14 cellular contexts compared by ENCODE assay signal in the genomic region with DNA sequence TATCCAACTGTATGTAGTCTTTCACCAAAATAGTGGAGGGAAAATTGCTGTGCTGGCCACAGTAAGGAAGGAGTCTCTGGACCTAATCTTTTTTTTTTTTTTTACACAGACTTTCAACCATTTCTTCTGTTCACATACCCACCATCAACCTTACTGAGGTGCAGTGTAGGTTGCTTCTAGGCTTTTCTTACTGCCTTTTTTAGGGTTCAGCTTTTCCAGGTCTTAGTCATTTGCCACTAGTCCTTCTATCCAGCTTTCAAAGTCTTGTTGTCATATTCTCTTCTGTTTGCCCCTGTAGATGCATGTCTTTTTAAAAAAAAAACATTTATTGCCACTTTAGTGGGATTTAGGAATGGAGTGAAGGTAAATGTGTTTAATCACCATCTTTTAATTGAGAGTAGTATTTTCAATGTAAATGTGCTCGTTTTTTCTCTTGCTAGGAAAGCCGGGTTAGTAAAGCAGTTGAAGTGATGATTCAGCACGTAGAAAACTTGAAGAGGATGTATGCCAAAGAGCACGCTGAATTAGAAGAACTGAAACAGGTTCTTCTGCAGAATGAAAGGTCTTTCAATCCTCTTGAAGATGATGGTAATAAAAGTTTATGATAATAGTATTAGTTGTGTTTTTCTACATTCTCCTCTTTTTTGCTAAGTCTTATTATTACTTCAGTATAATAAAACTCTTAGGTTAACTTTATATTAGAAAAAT.
DNase-seq lines count a peak whose midpoint lies in the region; ATAC-seq, FAIRE-seq and TF ChIP-seq lines count a peak whose summit lies in the region.
"Had no signal": no experiment of that assay in that cellular context is flagged by ENCODE, and none has a peak within 500 bp of the region (broad histone marks: within the 10 kb centered on the region; RNA-seq: fewer than 3 reads in every experiment).

No MANE protein-coding gene starts in this region.

- no peaks in the 10 kb centered on the region for H3K9me3 ChIP-seq in A549
- H3K9me3 ChIP-seq: ascending aorta had no signal

- peaks cover 2% of the 10 kb centered on the region for H3K4me1 Mint-ChIP-seq in activated CD8-positive, alpha-beta memory T cell treated with anti-CD3 and anti-CD28 coated beads, Interleukin-2, amount 10 ng/mL, durations not matched to agents 7 days and 5 days

- no peak for TF ChIP-seq POLR2A in A549 (IDR thresholded peaks at IDR 0.05; ENCODE audit: low read length)

- 48% methylated on average over 4 of the region's 4 CpGs for WGBS in A549 (ENCODE audit: missing lambda C conversion rate)

- peaks cover 37% of the 10 kb centered on the region for H3K36me3 Mint-ChIP-seq in activated CD8-positive, alpha-beta memory T cell treated with anti-CD3 and anti-CD28 coated beads, Interleukin-2, amount 10 ng/mL, durations not matched to agents 7 days and 5 days

- no peak overlapping the region for H3K4me3 ChIP-seq in A549
- H3K4me3 ChIP-seq: ascending aorta, coronary artery had no signal

- no peak for TF ChIP-seq EP300 in A549 (IDR thresholded peaks at IDR 0.05)

- TF ChIP-seq RAD21 in A549 (conservative IDR thresholded peaks at IDR 0.05 in 1 of 2, IDR thresholded peaks at IDR 0.05 in 1 of 2) = no peak

- H3K27me3 Mint-ChIP-seq in activated CD8-positive, alpha-beta memory T cell treated with anti-CD3 and anti-CD28 coated beads, Interleukin-2, amount 10 ng/mL, durations not matched to agents 7 days and 5 days = no peaks in the 10 kb centered on the region

- H3K27ac ChIP-seq in A549 = no peak overlapping the region
- H3K27ac ChIP-seq: ascending aorta, coronary artery had no signal

- FAIRE-seq in A549 (lab: Jason Lieb, UNC) = no peak

- H3K4me1 ChIP-seq in A549 = no peaks in the 10 kb centered on the region
- H3K4me1 ChIP-seq: ascending aorta had no signal

- CTCF ChIA-PET in A549 (lab: Yijun Ruan, JAX) = no interaction called here
- CTCF ChIA-PET in activated CD8-positive, alpha-beta memory T cell treated with anti-CD3 and anti-CD28 coated beads, Interleukin-2, amount 10 ng/mL, durations not matched to agents 7 days and 5 days (lab: Charles Lee) = interaction anchor here (0.8 kb wide), 1 partner anchor 18 kb away, joined by 3 read pairs; no protein-coding TSS in a partner anchor

- DNase-seq in A549 (ENCODE audit: low read depth in 1 of 2, low spot score in 1 of 2) (no peak), RPMI8226 (peak; percentile 75), NCI-H2107 treated with DMSO at 0.1 percent for 48 hours (lab: John Stamatoyannopoulos, UW; ENCODE audit: unreplicated experiment) (no peak)
- no peak for DNase-seq in activated CD8-positive, alpha-beta memory T cell treated with anti-CD3 and anti-CD28 coated beads, Interleukin-2, amount 10 ng/mL, durations not matched to agents 7 days and 5 days
- DNase-seq: activated CD4-positive, alpha-beta T cell treated with anti-CD3 and anti-CD28 coated beads, Interleukin-2, amount 50 U/mL, for 4 hours; Calu3; NCI-H2081; NCI-H82 had no signal

- H3K9me3 Mint-ChIP-seq in activated CD8-positive, alpha-beta memory T cell treated with anti-CD3 and anti-CD28 coated beads, Interleukin-2, amount 10 ng/mL, durations not matched to agents 7 days and 5 days (ENCODE audit: low read depth) = no peaks in the 10 kb centered on the region

- no peak overlapping the region for H3K4me3 Mint-ChIP-seq in activated CD8-positive, alpha-beta memory T cell treated with anti-CD3 and anti-CD28 coated beads, Interleukin-2, amount 10 ng/mL, durations not matched to agents 7 days and 5 days

- H3K4me2 ChIP-seq in A549 = no peak overlapping the region

- ATAC-seq in A549 = no peak
- ATAC-seq in GM18511 (IDR thresholded peaks at IDR 0.05; ENCODE audit: unreplicated experiment) = peak; percentile 68
- peak; percentile 59 for ATAC-seq in HG02884 (IDR thresholded peaks at IDR 0.05; ENCODE audit: unreplicated experiment)
- no peak for ATAC-seq in activated CD8-positive, alpha-beta memory T cell treated with anti-CD3 and anti-CD28 coated beads, Interleukin-2, amount 10 ng/mL, durations not matched to agents 7 days and 5 days
- ATAC-seq in GM21737 (IDR thresholded peaks at IDR 0.05; ENCODE audit: unreplicated experiment) = no peak
- ATAC-seq in HG03045 (IDR thresholded peaks at IDR 0.05; ENCODE audit: unreplicated experiment) = no peak

- POLR2A ChIA-PET in A549 (lab: Yijun Ruan, JAX) = no interaction called here

- no peak for TF ChIP-seq CTCF in A549 (IDR thresholded peaks at IDR 0.05)

- no peak overlapping the region for H3K27ac Mint-ChIP-seq in activated CD8-positive, alpha-beta memory T cell treated with anti-CD3 and anti-CD28 coated beads, Interleukin-2, amount 10 ng/mL, durations not matched to agents 7 days and 5 days

TF ChIP-seq in A549, 52 proteins besides CTCF, POLR2A, EP300 and RAD21:
- TF ChIP-seq CBX2 (IDR thresholded peaks at IDR 0.05; ENCODE audit: borderline replicate concordance, low read depth) (no peak), MAFK (IDR thresholded peaks at IDR 0.05; ENCODE audit: partially characterized antibody) (peak; percentile 15), HEYL (CRISPR knock-in tag; IDR thresholded peaks at IDR 0.05) (no peak)

Comparison
In these comparisons a context has a peak if more than half of its experiments do, and no peak if none do; other contexts are left out.
1. ATAC-seq: peak in GM18511 (single experiment) and HG02884 (single experiment); none in A549 (0 of 2), activated CD8-positive, alpha-beta memory T cell treated with anti-CD3 and anti-CD28 coated beads, Interleukin-2, amount 10 ng/mL, durations not matched to agents 7 days and 5 days (single experiment), GM21737 (single experiment) and HG03045 (single experiment).